ENCODE assay signal across 1 cellular context in the genomic region with DNA sequence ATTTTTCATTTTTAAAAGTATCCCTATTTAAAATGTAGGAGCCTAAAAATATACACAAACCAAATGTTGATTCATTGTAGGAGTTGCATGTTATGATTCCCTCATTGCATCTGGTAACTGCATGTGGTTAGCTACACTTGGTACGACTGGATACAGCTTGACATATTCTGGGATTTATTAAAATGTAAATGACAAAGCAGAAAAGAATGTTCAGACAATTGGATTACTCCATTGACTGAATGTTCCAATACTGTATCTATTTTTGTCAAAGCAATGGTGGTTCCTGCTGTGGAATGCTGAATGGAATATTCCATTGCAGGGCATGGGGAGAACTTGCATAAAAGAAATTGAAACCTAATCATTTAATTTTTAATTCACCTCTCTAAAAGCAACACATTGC.
TF ChIP-seq lines count a peak whose summit lies in the region.

No MANE protein-coding gene starts in this region.

TF ChIP-seq in IMR-90, 13 proteins besides CTCF, POLR2A, EP300 and RAD21 (continued from another document):
- TF ChIP-seq RFX5 (IDR thresholded peaks at IDR 0.05; ENCODE audit: low read depth, low read length) (no peak), FOS (IDR thresholded peaks at IDR 0.05; ENCODE audit: low read depth, low read length) (peak; percentile 43), BHLHE40 (IDR thresholded peaks at IDR 0.05; ENCODE audit: low read depth, low read length) (peak; percentile 71), RCOR1 (IDR thresholded peaks at IDR 0.05; ENCODE audit: insufficient replicate concordance, low read length) (no peak)
